1 cellular context compared by ENCODE assay signal in the genomic region with DNA sequence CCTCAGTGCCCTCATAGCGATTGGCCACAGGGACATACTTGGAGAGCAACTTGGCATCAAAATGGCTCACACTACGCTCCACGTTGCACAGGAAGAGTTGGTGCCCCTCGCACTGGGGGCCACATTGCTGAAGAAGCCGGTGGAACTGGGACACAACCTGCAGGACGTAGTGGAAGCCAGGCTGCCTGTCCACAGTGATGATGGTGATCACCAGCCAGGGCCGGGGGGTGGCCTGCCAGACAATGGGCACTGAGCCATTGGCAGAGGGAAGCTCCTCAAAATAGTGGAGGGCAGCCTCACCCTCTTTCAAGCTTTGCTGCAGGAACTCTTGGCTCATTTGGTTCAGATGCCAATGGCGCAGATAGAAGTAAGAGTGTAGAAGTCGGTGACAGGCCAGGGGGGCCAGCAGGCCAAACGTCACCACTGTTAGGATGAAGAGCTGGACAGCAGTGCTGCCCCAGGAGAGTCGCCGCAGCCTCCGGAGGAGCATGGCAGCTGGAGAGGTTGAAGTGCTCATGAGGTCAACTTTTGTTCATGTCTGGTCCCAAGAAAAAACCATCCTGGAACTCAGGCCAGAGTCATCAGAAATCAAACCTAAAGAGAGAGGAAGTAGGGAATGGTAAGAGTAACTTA.
TF ChIP-seq lines count a peak whose summit lies in the region.

No MANE protein-coding gene starts in this region.

TF ChIP-seq in H1, 55 proteins besides CTCF, POLR2A, EP300 and RAD21:
- no peak for TF ChIP-seq TBP (IDR thresholded peaks at IDR 0.05; ENCODE audit: low read depth, low read length)
- TF ChIP-seq CREB1 (IDR thresholded peaks at IDR 0.05), result no peak
- TF ChIP-seq JUN (IDR thresholded peaks at IDR 0.05; ENCODE audit: low read depth, low read length), result no peak
- TF ChIP-seq RXRA (IDR thresholded peaks at IDR 0.05; ENCODE audit: insufficient read depth, low read depth, low read length), result no peak
- no peak for TF ChIP-seq ZNF274 (IDR thresholded peaks at IDR 0.05; ENCODE audit: borderline replicate concordance, extremely low read depth, low read length)
- no peak for TF ChIP-seq NRF1 (IDR thresholded peaks at IDR 0.05; ENCODE audit: low read depth, low read length)
- TF ChIP-seq EGR1 (IDR thresholded peaks at IDR 0.05; ENCODE audit: borderline replicate concordance, low read depth, low read length), result no peak
- TF ChIP-seq JUND (IDR thresholded peaks at IDR 0.05; ENCODE audit: low read length), result no peak
- TF ChIP-seq SP1 (IDR thresholded peaks at IDR 0.05; ENCODE audit: low read depth, low read length), result no peak
- no peak for TF ChIP-seq KDM1A (IDR thresholded peaks at IDR 0.05; ENCODE audit: borderline replicate concordance, low read length)
- TF ChIP-seq RBBP5 (IDR thresholded peaks at IDR 0.05; ENCODE audit: borderline replicate concordance, low read depth, low read length), result no peak
